Comparison of ENCODE assay signal across 27 cellular contexts in the genomic region with DNA sequence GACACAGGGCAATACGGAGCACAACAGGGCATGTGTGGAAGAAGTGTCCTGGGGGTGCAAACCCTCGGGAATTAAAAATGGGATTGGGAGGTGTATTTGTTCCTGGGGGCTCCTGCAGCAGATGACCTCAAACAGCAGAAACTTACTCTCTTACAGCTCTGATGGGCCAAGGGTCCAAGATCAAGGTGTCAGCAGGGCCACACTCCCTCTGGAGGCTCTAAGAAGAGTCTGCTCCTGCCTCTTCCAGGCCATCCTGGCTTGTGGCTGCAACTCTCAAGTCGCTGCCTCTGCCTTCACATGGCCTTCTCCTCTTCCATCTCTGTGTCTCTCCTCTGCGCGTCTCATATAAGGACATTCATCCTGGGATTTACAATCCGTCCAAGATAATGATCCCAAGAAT. TPM values are rescaled to one million over a fixed set of nuclear protein-coding genes. Genes with fewer than 3 reads are reported as not detected.
DNase-seq lines count a peak whose midpoint lies in the region; ATAC-seq and TF ChIP-seq lines count a peak whose summit lies in the region.
"Had no signal": no experiment of that assay in that cellular context is flagged by ENCODE, and none has a peak within 500 bp of the region (broad histone marks: within the 10 kb centered on the region; RNA-seq: fewer than 3 reads in every experiment).

No MANE protein-coding gene starts in this region.

- no peak overlapping the region for H3K4me3 ChIP-seq in neural progenitor cell
- H3K4me3 ChIP-seq: A549, BLaER1, MG63 had no signal

- H3K27me3 ChIP-seq in neural progenitor cell: peaks cover 12% of the 10 kb centered on the region
- H3K27me3 ChIP-seq: BLaER1, MG63 had no signal

- H3K4me1 ChIP-seq in neural progenitor cell: no peaks in the 10 kb centered on the region

- peak overlapping the region; percentile 88 for H3K27ac Mint-ChIP-seq in activated naive CD8-positive, alpha-beta T cell treated with anti-CD3 and anti-CD28 coated beads for 36 hours
- no peak overlapping the region for H3K27ac Mint-ChIP-seq in activated naive CD8-positive, alpha-beta T cell treated with anti-CD3 and anti-CD28 coated beads, Interleukin-2, amount 50 U/mL, for 24 hours
- H3K27ac Mint-ChIP-seq in activated CD8-positive, alpha-beta T cell treated with anti-CD3 and anti-CD28 coated beads, Interleukin-2, amount 10 ng/mL, durations not matched to agents 7 days and 5 days: peak overlapping the region; percentile 43
- no peak overlapping the region for H3K27ac Mint-ChIP-seq in stimulated activated naive CD8-positive, alpha-beta T cell treated with anti-CD3 and anti-CD28 coated beads, Interleukin-15, amount 100 ng/mL, for 72 hours
- H3K27ac Mint-ChIP-seq in neural progenitor cell: no peak overlapping the region
- H3K27ac Mint-ChIP-seq: H9 had no signal

- no peak for DNase-seq in activated naive CD8-positive, alpha-beta T cell treated with anti-CD3 and anti-CD28 coated beads for 36 hours
- no peak for DNase-seq in activated naive CD8-positive, alpha-beta T cell treated with anti-CD3 and anti-CD28 coated beads, Interleukin-2, amount 50 U/mL, for 24 hours
- DNase-seq in activated CD8-positive, alpha-beta T cell treated with anti-CD3 and anti-CD28 coated beads, Interleukin-2, amount 10 ng/mL, durations not matched to agents 7 days and 5 days: no peak
- no peak for DNase-seq in stimulated activated naive CD8-positive, alpha-beta T cell treated with anti-CD3 and anti-CD28 coated beads, Interleukin-15, amount 100 ng/mL, for 72 hours
- DNase-seq in neural progenitor cell (ENCODE audit: low spot score): no peak
- no peak for DNase-seq in AG08395 (ENCODE audit: low spot score)
- DNase-seq: CD4-positive, alpha-beta memory T cell; DMS153; GDM1; H9; Karpas-422; MG63; NCI-H1092 treated with DMSO at 0.1 percent for 48 hours; NCI-H146; NCI-H2029 treated with DMSO at 0.1 percent for 48 hours; NCI-H2171 treated with DMSO at 0.1 percent for 48 hours; NCI-H446 treated with DMSO at 0.1 percent for 48 hours; NCI-H774; OCI-M1; SHP77; SK-N-SH had no signal

- peaks cover 64% of the 10 kb centered on the region for H3K4me1 Mint-ChIP-seq in activated naive CD8-positive, alpha-beta T cell treated with anti-CD3 and anti-CD28 coated beads for 36 hours
- H3K4me1 Mint-ChIP-seq in activated naive CD8-positive, alpha-beta T cell treated with anti-CD3 and anti-CD28 coated beads, Interleukin-2, amount 50 U/mL, for 24 hours: peaks cover 78% of the 10 kb centered on the region
- peaks cover 80% of the 10 kb centered on the region for H3K4me1 Mint-ChIP-seq in activated CD8-positive, alpha-beta T cell treated with anti-CD3 and anti-CD28 coated beads, Interleukin-2, amount 10 ng/mL, durations not matched to agents 7 days and 5 days (ENCODE audit: low read depth)
- peaks cover 94% of the 10 kb centered on the region for H3K4me1 Mint-ChIP-seq in stimulated activated naive CD8-positive, alpha-beta T cell treated with anti-CD3 and anti-CD28 coated beads, Interleukin-15, amount 100 ng/mL, for 72 hours
- H3K4me1 Mint-ChIP-seq in neural progenitor cell: peaks cover 25% of the 10 kb centered on the region

- no peaks in the 10 kb centered on the region for H4K20me1 ChIP-seq in neural progenitor cell (ENCODE audit: low read depth)
- H4K20me1 ChIP-seq: BLaER1 had no signal

- POLR2A ChIA-PET in activated CD8-positive, alpha-beta T cell treated with anti-CD3 and anti-CD28 coated beads, Interleukin-2, amount 10 ng/mL, durations not matched to agents 7 days and 5 days (lab: Charles Lee): interaction anchor here (1.0 to 5.9 kb wide), 6 partner anchors 9 to 79 kb away, joined by 3 to 43 read pairs (median 4); a partner anchor contains a TSS

- ATAC-seq in activated naive CD8-positive, alpha-beta T cell treated with anti-CD3 and anti-CD28 coated beads, Interleukin-2, amount 50 U/mL, for 24 hours: no peak
- no peak for ATAC-seq in GM18505 (IDR thresholded peaks at IDR 0.05; ENCODE audit: unreplicated experiment)
- ATAC-seq in activated CD8-positive, alpha-beta T cell treated with anti-CD3 and anti-CD28 coated beads, Interleukin-2, amount 10 ng/mL, durations not matched to agents 7 days and 5 days: no peak
- ATAC-seq in stimulated activated naive CD8-positive, alpha-beta T cell treated with anti-CD3 and anti-CD28 coated beads, Interleukin-15, amount 100 ng/mL, for 72 hours: no peak
- ATAC-seq: A549 had no signal

- H2AFZ ChIP-seq in neural progenitor cell (replicated peaks): no peak overlapping the region

- no peak overlapping the region for H3K9ac ChIP-seq in neural progenitor cell
- H3K9ac ChIP-seq: BLaER1, SK-N-SH had no signal

- H3K79me2 ChIP-seq in neural progenitor cell (ENCODE audit: low read depth): no peaks in the 10 kb centered on the region

- peaks cover 13% of the 10 kb centered on the region for H3K36me3 Mint-ChIP-seq in activated naive CD8-positive, alpha-beta T cell treated with anti-CD3 and anti-CD28 coated beads for 36 hours
- H3K36me3 Mint-ChIP-seq in activated naive CD8-positive, alpha-beta T cell treated with anti-CD3 and anti-CD28 coated beads, Interleukin-2, amount 50 U/mL, for 24 hours (ENCODE audit: low read depth): peaks cover 2% of the 10 kb centered on the region
- H3K36me3 Mint-ChIP-seq in activated CD8-positive, alpha-beta T cell treated with anti-CD3 and anti-CD28 coated beads, Interleukin-2, amount 10 ng/mL, durations not matched to agents 7 days and 5 days (ENCODE audit: low read depth): no peaks in the 10 kb centered on the region
- no peaks in the 10 kb centered on the region for H3K36me3 Mint-ChIP-seq in neural progenitor cell
- H3K36me3 Mint-ChIP-seq: CD4-positive, alpha-beta memory T cell had no signal

- no peak overlapping the region for H3K27ac ChIP-seq in neural progenitor cell
- H3K27ac ChIP-seq: A549, BLaER1 had no signal

- peaks cover 3% of the 10 kb centered on the region for H3K27me3 Mint-ChIP-seq in activated naive CD8-positive, alpha-beta T cell treated with anti-CD3 and anti-CD28 coated beads for 36 hours
- H3K27me3 Mint-ChIP-seq in activated naive CD8-positive, alpha-beta T cell treated with anti-CD3 and anti-CD28 coated beads, Interleukin-2, amount 50 U/mL, for 24 hours: peaks cover 4% of the 10 kb centered on the region
- peaks cover 5% of the 10 kb centered on the region for H3K27me3 Mint-ChIP-seq in activated CD8-positive, alpha-beta T cell treated with anti-CD3 and anti-CD28 coated beads, Interleukin-2, amount 10 ng/mL, durations not matched to agents 7 days and 5 days (ENCODE audit: low read depth)
- H3K27me3 Mint-ChIP-seq in stimulated activated naive CD8-positive, alpha-beta T cell treated with anti-CD3 and anti-CD28 coated beads, Interleukin-15, amount 100 ng/mL, for 72 hours: peaks cover 9% of the 10 kb centered on the region
- peaks cover 7% of the 10 kb centered on the region for H3K27me3 Mint-ChIP-seq in neural progenitor cell (ENCODE audit: insufficient read depth, low read depth)

- TF ChIP-seq CTCF in neural progenitor cell (IDR thresholded peaks at IDR 0.05): no peak

- no peaks in the 10 kb centered on the region for H3F3A ChIP-seq in neural progenitor cell (ENCODE audit: low read depth)

- no peaks in the 10 kb centered on the region for H3K9me3 Mint-ChIP-seq in activated naive CD8-positive, alpha-beta T cell treated with anti-CD3 and anti-CD28 coated beads for 36 hours
- no peaks in the 10 kb centered on the region for H3K9me3 Mint-ChIP-seq in activated naive CD8-positive, alpha-beta T cell treated with anti-CD3 and anti-CD28 coated beads, Interleukin-2, amount 50 U/mL, for 24 hours
- no peaks in the 10 kb centered on the region for H3K9me3 Mint-ChIP-seq in activated CD8-positive, alpha-beta T cell treated with anti-CD3 and anti-CD28 coated beads, Interleukin-2, amount 10 ng/mL, durations not matched to agents 7 days and 5 days (ENCODE audit: insufficient read depth)
- no peaks in the 10 kb centered on the region for H3K9me3 Mint-ChIP-seq in stimulated activated naive CD8-positive, alpha-beta T cell treated with anti-CD3 and anti-CD28 coated beads, Interleukin-15, amount 100 ng/mL, for 72 hours
- peaks cover 2% of the 10 kb centered on the region for H3K9me3 Mint-ChIP-seq in neural progenitor cell
- H3K9me3 Mint-ChIP-seq: CD4-positive, alpha-beta memory T cell; H9 had no signal

- H3K9me3 ChIP-seq in neural progenitor cell (ENCODE audit: low read depth): no peaks in the 10 kb centered on the region
- H3K9me3 ChIP-seq: A549, BLaER1, MG63, SK-N-SH had no signal

- TF ChIP-seq POLR2A in GM18505 (IDR thresholded peaks at IDR 0.05; ENCODE audit: borderline replicate concordance, extremely low read depth, insufficient read depth, insufficient read length): peak; percentile 37

- no peak overlapping the region for H3K4me3 Mint-ChIP-seq in activated naive CD8-positive, alpha-beta T cell treated with anti-CD3 and anti-CD28 coated beads for 36 hours
- no peak overlapping the region for H3K4me3 Mint-ChIP-seq in activated naive CD8-positive, alpha-beta T cell treated with anti-CD3 and anti-CD28 coated beads, Interleukin-2, amount 50 U/mL, for 24 hours
- peak overlapping the region; percentile 0 for H3K4me3 Mint-ChIP-seq in activated CD8-positive, alpha-beta T cell treated with anti-CD3 and anti-CD28 coated beads, Interleukin-2, amount 10 ng/mL, durations not matched to agents 7 days and 5 days
- peak overlapping the region; percentile 75 to 79 for H3K4me3 Mint-ChIP-seq in stimulated activated naive CD8-positive, alpha-beta T cell treated with anti-CD3 and anti-CD28 coated beads, Interleukin-15, amount 100 ng/mL, for 72 hours
- H3K4me3 Mint-ChIP-seq in neural progenitor cell: no peak overlapping the region
- H3K4me3 Mint-ChIP-seq: H9 had no signal

- CTCF ChIA-PET in activated CD8-positive, alpha-beta T cell treated with anti-CD3 and anti-CD28 coated beads, Interleukin-2, amount 10 ng/mL, durations not matched to agents 7 days and 5 days (lab: Charles Lee): interaction anchor here (1.1 to 9.3 kb wide), 8 partner anchors 10 to 136 kb away, joined by 3 to 354 read pairs (median 22); a partner anchor contains a TSS

- H3K4me2 ChIP-seq in neural progenitor cell: no peak overlapping the region
- H3K4me2 ChIP-seq: A549, BLaER1, SK-N-SH had no signal

- no peaks in the 10 kb centered on the region for H3K36me3 ChIP-seq in neural progenitor cell
- H3K36me3 ChIP-seq: BLaER1, MG63 had no signal

RNA-seq across cellular contexts. Expression of a gene that starts 12.4 kb away (rescaled TPM):
- not detected for total RNA-seq in activated naive CD8-positive, alpha-beta T cell treated with anti-CD3 and anti-CD28 coated beads for 36 hours
- under 1 TPM in 1 of 2 experiments, not detected in 1; 0.29 TPM for total RNA-seq in activated CD8-positive, alpha-beta T cell treated with anti-CD3 and anti-CD28 coated beads, Interleukin-2, amount 10 ng/mL, durations not matched to agents 7 days and 5 days
- total RNA-seq in neural progenitor cell (ENCODE audit: low replicate concordance): not detected in 2 replicates
- total RNA-seq: CD4-positive, alpha-beta memory T cell; Daoy; H9; HT-29; RPMI7951 had no signal

RNA-seq across cellular contexts. Expression of a gene that starts 53.8 kb away (rescaled TPM):
- 1 to 10 TPM; 2.3 to 2.4 TPM for total RNA-seq in activated naive CD8-positive, alpha-beta T cell treated with anti-CD3 and anti-CD28 coated beads for 36 hours
- under 1 TPM; 0.16 to 0.34 TPM for total RNA-seq in activated CD8-positive, alpha-beta T cell treated with anti-CD3 and anti-CD28 coated beads, Interleukin-2, amount 10 ng/mL, durations not matched to agents 7 days and 5 days
- total RNA-seq in neural progenitor cell (ENCODE audit: low replicate concordance): 2.4 TPM in 2 replicates
- total RNA-seq: CD4-positive, alpha-beta memory T cell had no signal

RNA-seq across cellular contexts. Expression of a gene that starts 58.5 kb away (rescaled TPM):
- total RNA-seq in activated naive CD8-positive, alpha-beta T cell treated with anti-CD3 and anti-CD28 coated beads for 36 hours: 10 to 100 TPM; 18.8 to 20.4 TPM
- total RNA-seq in activated CD8-positive, alpha-beta T cell treated with anti-CD3 and anti-CD28 coated beads, Interleukin-2, amount 10 ng/mL, durations not matched to agents 7 days and 5 days: 10 to 100 TPM; 12.3 to 12.5 TPM
- not detected in 2 replicates for total RNA-seq in neural progenitor cell (ENCODE audit: low replicate concordance)
- total RNA-seq: Daoy, H9, HT-29 had no signal

Comparison
In these comparisons a context has a peak if more than half of its experiments do, and no peak if none do; other contexts are left out.
1. H3K27ac Mint-ChIP-seq: peak in activated naive CD8-positive, alpha-beta T cell treated with anti-CD3 and anti-CD28 coated beads for 36 hours (single experiment) and activated CD8-positive, alpha-beta T cell treated with anti-CD3 and anti-CD28 coated beads, Interleukin-2, amount 10 ng/mL, durations not matched to agents 7 days and 5 days (single experiment); none in activated naive CD8-positive, alpha-beta T cell treated with anti-CD3 and anti-CD28 coated beads, Interleukin-2, amount 50 U/mL, for 24 hours (single experiment), stimulated activated naive CD8-positive, alpha-beta T cell treated with anti-CD3 and anti-CD28 coated beads, Interleukin-15, amount 100 ng/mL, for 72 hours (0 of 2) and neural progenitor cell (single experiment).
2. H3K4me3 Mint-ChIP-seq: peak in activated CD8-positive, alpha-beta T cell treated with anti-CD3 and anti-CD28 coated beads, Interleukin-2, amount 10 ng/mL, durations not matched to agents 7 days and 5 days (single experiment) and stimulated activated naive CD8-positive, alpha-beta T cell treated with anti-CD3 and anti-CD28 coated beads, Interleukin-15, amount 100 ng/mL, for 72 hours (2 of 2); none in activated naive CD8-positive, alpha-beta T cell treated with anti-CD3 and anti-CD28 coated beads for 36 hours (single experiment), activated naive CD8-positive, alpha-beta T cell treated with anti-CD3 and anti-CD28 coated beads, Interleukin-2, amount 50 U/mL, for 24 hours (single experiment) and neural progenitor cell (single experiment).
3. RNA of a gene that starts 58.5 kb away (total RNA-seq): 18.8 to 20.4 TPM in activated naive CD8-positive, alpha-beta T cell treated with anti-CD3 and anti-CD28 coated beads for 36 hours and 12.3 to 12.5 TPM in activated CD8-positive, alpha-beta T cell treated with anti-CD3 and anti-CD28 coated beads, Interleukin-2, amount 10 ng/mL, durations not matched to agents 7 days and 5 days; not detected in neural progenitor cell; every median in the first group is over 10 times any median in the second.